In the genomic region with DNA sequence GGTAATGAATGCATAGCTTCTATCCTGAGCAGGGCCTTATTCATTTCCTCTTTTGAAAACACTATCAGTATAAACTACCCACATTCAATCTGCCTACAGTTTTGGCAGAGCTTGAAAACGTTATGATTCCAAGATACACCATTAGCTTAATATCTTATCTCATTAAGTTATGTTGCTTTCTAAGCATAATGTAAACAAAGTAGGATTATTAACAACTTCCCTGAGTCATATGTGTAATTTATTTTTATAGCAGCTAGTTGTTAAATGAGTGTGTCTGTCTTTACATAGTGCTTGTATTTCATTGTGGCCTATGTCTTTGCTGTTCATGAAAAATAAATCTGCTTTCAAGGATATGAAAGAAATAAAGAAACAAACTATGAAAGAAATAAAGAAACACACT, we compare ENCODE assay signal across 22 cellular contexts.
"Had no signal": no experiment of that assay in that cellular context is flagged by ENCODE, and none has a peak within 500 bp of the region (broad histone marks: within the 10 kb centered on the region; RNA-seq: fewer than 3 reads in every experiment).

No MANE protein-coding gene starts in this region.

- H3K4me2 ChIP-seq: SK-N-SH had no signal

- H3K9me2 ChIP-seq: SK-N-SH had no signal

- H3K36me3 ChIP-seq: cardiac muscle cell, SJCRH30 had no signal

- H3K9me3 ChIP-seq: SJCRH30, SK-N-SH had no signal

- H3K4me1 ChIP-seq: SJCRH30 had no signal

- H3K9ac ChIP-seq: SK-N-SH had no signal

- H3K4me3 ChIP-seq: cardiac muscle cell, K562, SJCRH30 had no signal

- H3K27me3 ChIP-seq: cardiac muscle cell, SJCRH30 had no signal

- H3K27ac ChIP-seq: cardiac muscle cell, RWPE1, SJCRH30, VCaP had no signal

- ATAC-seq: activated T-cell treated with anti-CD3 and anti-CD28 coated beads, Interleukin-2, amount 50 U/mL, for 4 hours; K562 had no signal

- DNase-seq: activated CD4-positive, alpha-beta memory T cell treated with anti-CD3 and anti-CD28 coated beads for 36 hours; activated CD4-positive, alpha-beta T cell treated with anti-CD3 and anti-CD28 coated beads, Interleukin-2, amount 10 ng/mL, durations not matched to agents 7 days and 5 days; activated CD4-positive, CD25-positive, alpha-beta regulatory T cell; activated CD8-positive, alpha-beta memory T cell treated with anti-CD3 and anti-CD28 coated beads for 24 hours; activated effector memory CD4-positive, alpha-beta T cell treated with anti-CD3 and anti-CD28 coated beads, Interleukin-2, amount 50 U/mL, for 16 hours; activated naive CD4-positive, alpha-beta T cell treated with Interleukin-2 at 50 U/mL for 16 hours; activated T-cell treated with anti-CD3 and anti-CD28 coated beads, Interleukin-2, amount 50 U/mL, for 4 hours; amygdala; Karpas-422; NCI-H1694; NCI-H2029; NCI-H345; NCI-H510A; NCI-H526 treated with DMSO at 0.1 percent for 48 hours; Right ventricle myocardium superior; SJCRH30; SK-N-SH; T-helper 1 cell had no signal
